26 cellular contexts compared by ENCODE assay signal in the genomic region with DNA sequence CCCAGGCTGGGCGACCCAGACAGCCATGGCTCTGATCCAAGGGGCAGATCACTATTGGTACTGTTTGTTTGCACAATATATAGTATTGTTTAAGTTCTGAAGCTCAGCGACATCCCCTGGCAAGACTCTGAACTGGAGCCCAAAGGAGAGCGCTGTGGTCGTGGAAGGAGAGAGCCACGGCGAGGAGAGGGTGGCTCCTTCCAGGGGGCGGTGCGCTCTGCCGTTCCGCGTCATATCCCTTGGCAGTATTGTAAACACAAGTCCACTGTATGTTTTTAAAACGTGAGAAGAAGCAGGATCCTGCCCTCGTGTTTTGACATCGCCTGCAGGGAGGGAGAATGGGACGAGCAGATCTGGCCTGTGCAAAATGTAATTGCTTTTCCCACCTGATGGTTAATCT.
DNase-seq lines count a peak whose midpoint lies in the region; ATAC-seq and TF ChIP-seq lines count a peak whose summit lies in the region.
"Had no signal": no experiment of that assay in that cellular context is flagged by ENCODE, and none has a peak within 500 bp of the region (broad histone marks: within the 10 kb centered on the region; RNA-seq: fewer than 3 reads in every experiment).

No MANE protein-coding gene starts in this region.

- H3K27ac ChIP-seq in muscle layer of duodenum (ENCODE audit: low read length), result peak overlapping the region; percentile 68
- peak overlapping the region in 1 of 2 donors; percentile 37 for H3K27ac ChIP-seq in uterus

- ATAC-seq in GM21381 (IDR thresholded peaks at IDR 0.05; ENCODE audit: unreplicated experiment) (no peak), HG03039 (IDR thresholded peaks at IDR 0.05; ENCODE audit: unreplicated experiment) (no peak)
- ATAC-seq: activated CD8-positive, alpha-beta T cell treated with anti-CD3 and anti-CD28 coated beads for 36 hours; activated T-helper 17 cell treated with anti-CD3 and anti-CD28 coated beads, Interleukin-2, amount 50 U/mL, for 72 hours; left ventricle myocardium superior; natural killer cell treated with Interleukin-12 subunit alpha and Interleukin-12 subunit beta and Interleukin-15 and Interleukin-18, amount 100 ng/mL, for 72 hours; T-helper 17 cell had no signal

- intact Hi-C loops in uterus (cut with DNase I; ENCODE audit: low total_unique reads), result no loop called here

- H3K9me3 ChIP-seq in muscle layer of duodenum (ENCODE audit: control insufficient read depth in 1 of 2, low read length in 2 of 2) (peaks cover 6 to 15% of the 10 kb centered on the region in 2 donors), uterus (peaks cover 0 to 4% of the 10 kb centered on the region in 2 donors)
- H3K9me3 ChIP-seq: SK-N-SH had no signal

- no peaks in the 10 kb centered on the region for H3K27me3 ChIP-seq in muscle layer of duodenum (ENCODE audit: low read depth, low read length)
- H3K27me3 ChIP-seq in uterus, result no peaks in the 10 kb centered on the region

- peak; percentile 22 for DNase-seq in NCI-H748 (lab: John Stamatoyannopoulos, UW; ENCODE audit: unreplicated experiment)
- DNase-seq in NCI-H748 treated with DMSO at 0.1 percent for 48 hours (lab: John Stamatoyannopoulos, UW), result no peak
- peak; percentile 48 for DNase-seq in fibroblast of the aortic adventitia (ENCODE audit: low read depth)
- peak; percentile 24 to 25 for DNase-seq in uterus
- DNase-seq in DMS79 (lab: John Stamatoyannopoulos, UW), result no peak
- DNase-seq: 8988T; activated CD4-positive, alpha-beta T cell treated with anti-CD3 and anti-CD28 coated beads for 1 hour; activated CD8-positive, alpha-beta T cell treated with anti-CD3 and anti-CD28 coated beads for 36 hours; activated naive CD4-positive, alpha-beta T cell treated with anti-CD3 and anti-CD28 coated beads, Interleukin-2, amount 50 U/mL, for 16 hours; amniotic stem cell; CD8-positive, alpha-beta memory T cell; effector CD4-positive, alpha-beta T cell; hippocampal formation; left ventricle myocardium superior; NCI-H1092; NCI-H2081 treated with DMSO at 0.1 percent for 48 hours; NCI-H226; retina; SK-N-SH; stimulated activated CD4-positive, alpha-beta T cell treated with anti-CD3 and anti-CD28 coated beads, Interleukin-2, amount 100 ng/mL, for 48 hours; T-helper 17 cell had no signal

- no peak for TF ChIP-seq POLR2A in uterus (IDR thresholded peaks at IDR 0.05)

- peak overlapping the region; percentile 13 for H3K4me3 ChIP-seq in fibroblast of the aortic adventitia (ENCODE audit: low read depth, low read length)
- H3K4me3 ChIP-seq in muscle layer of duodenum (ENCODE audit: low read depth in 1 of 2, low read length in 2 of 2), result peak overlapping the region; percentile 16 to 36
- H3K4me3 ChIP-seq in uterus, result no peak overlapping the region

- H3K36me3 ChIP-seq in muscle layer of duodenum (ENCODE audit: control insufficient read depth in 1 of 2, insufficient read depth in 2 of 2, low read length in 2 of 2) (no peaks in the 10 kb centered on the region), uterus (no peaks in the 10 kb centered on the region)

- TF ChIP-seq CTCF in fibroblast of the aortic adventitia (IDR thresholded peaks at IDR 0.05; ENCODE audit: insufficient read depth, low read length) (no peak), uterus (IDR thresholded peaks at IDR 0.05) (no peak)

- H3K4me1 ChIP-seq in muscle layer of duodenum (ENCODE audit: control insufficient read depth in 1 of 2, insufficient read depth in 2 of 2, low read length in 2 of 2), result peaks cover 5 to 9% of the 10 kb centered on the region in 2 donors
- H3K4me1 ChIP-seq in uterus, result no peaks in the 10 kb centered on the region

Comparison
In these comparisons a context has a peak if more than half of its experiments do, and no peak if none do; other contexts are left out.
1. DNase-seq: peak in NCI-H748 (single experiment), fibroblast of the aortic adventitia (single experiment) and uterus (2 of 2); none in NCI-H748 treated with DMSO at 0.1 percent for 48 hours (single experiment) and DMS79 (single experiment).
2. H3K4me3 ChIP-seq: peak in fibroblast of the aortic adventitia (single experiment) and muscle layer of duodenum (2 of 2); none in uterus (0 of 2).